Comparison of ENCODE assay signal across 8 cellular contexts in the genomic region with DNA sequence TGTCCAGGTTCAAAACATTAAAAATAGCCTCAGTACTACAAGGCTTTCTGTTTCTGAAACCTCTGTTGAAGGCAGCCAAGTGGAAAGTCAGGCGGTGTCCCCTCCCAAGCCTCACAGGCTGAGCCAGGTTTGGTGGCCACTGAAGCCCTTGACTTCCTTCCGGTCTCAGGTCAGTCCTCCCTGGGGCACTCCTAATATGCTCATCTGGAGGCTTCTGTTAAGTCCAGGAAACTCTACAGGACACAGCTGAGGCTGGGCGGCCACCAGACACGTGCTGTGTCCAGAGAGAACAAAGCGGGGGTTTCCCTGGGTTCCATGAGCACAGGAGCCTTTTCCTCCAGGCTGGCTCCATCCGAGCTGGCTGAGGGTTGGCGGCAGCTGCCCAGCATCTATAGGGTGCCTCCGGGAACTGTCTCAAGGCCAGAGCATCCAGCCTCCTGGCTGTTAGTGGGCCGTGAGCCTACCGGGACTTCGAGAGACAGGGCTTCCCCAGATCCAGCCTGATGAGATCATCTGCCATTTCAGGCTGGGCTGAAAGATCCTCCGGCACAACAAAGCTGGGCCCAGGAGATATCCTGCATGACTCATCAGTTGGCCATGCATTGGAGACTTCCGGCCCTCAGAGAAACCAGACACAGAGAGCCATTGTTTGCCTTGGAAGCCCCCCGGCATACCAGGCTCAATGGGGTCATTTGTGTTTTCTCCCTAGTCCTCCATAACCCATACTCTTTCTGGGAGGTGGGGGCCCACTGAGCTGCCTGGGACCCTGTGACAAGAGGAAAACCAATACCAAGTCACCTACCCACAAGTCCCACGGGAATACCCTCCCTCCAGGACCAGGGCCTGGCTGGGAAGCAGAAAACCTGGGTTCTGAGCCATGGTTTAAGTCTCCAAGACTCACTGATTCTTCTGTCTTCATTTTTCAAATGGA.
DNase-seq lines count a peak whose midpoint lies in the region; ATAC-seq and TF ChIP-seq lines count a peak whose summit lies in the region.

No MANE protein-coding gene starts in this region.

- H3K27me3 ChIP-seq in foreskin keratinocyte (no peaks in the 10 kb centered on the region), osteoblast (ENCODE audit: insufficient read depth, low read length) (no peaks in the 10 kb centered on the region)

- peak; percentile 90 for DNase-seq in AG10803 (ENCODE audit: low read depth)
- DNase-seq in T1000 (lab: John Stamatoyannopoulos, UW) = peak; percentile 88
- DNase-seq in foreskin keratinocyte = peak; percentile 96 to 98
- DNase-seq in osteoblast (ENCODE audit: insufficient read length, low spot score, missing footprints) = peak; percentile 97
- DNase-seq in GF-D8 (lab: John Stamatoyannopoulos, UW) = no peak
- DNase-seq in SKM-1 (lab: John Stamatoyannopoulos, UW; ENCODE audit: unreplicated experiment) = no peak

- H4K20me1 ChIP-seq in osteoblast (ENCODE audit: insufficient read depth, low read length) = no peaks in the 10 kb centered on the region

- H3K36me3 ChIP-seq in osteoblast (ENCODE audit: insufficient read depth, low read length) = no peaks in the 10 kb centered on the region

- H2AFZ ChIP-seq in osteoblast (ENCODE audit: low read length) = peak overlapping the region; percentile 64

- H3K79me2 ChIP-seq in osteoblast (ENCODE audit: insufficient read depth, low read length) = no peaks in the 10 kb centered on the region

- peaks cover 26% of the 10 kb centered on the region for H3K4me1 ChIP-seq in foreskin keratinocyte
- peaks cover 33% of the 10 kb centered on the region for H3K4me1 ChIP-seq in osteoblast (ENCODE audit: insufficient read depth, low read length)

- peak overlapping the region; percentile 44 for H3K4me2 ChIP-seq in osteoblast (ENCODE audit: insufficient read depth, low read length)

- TF ChIP-seq CTCF in AG10803 (conservative IDR thresholded peaks at IDR 0.05; ENCODE audit: low read length) (no peak), foreskin keratinocyte (conservative IDR thresholded peaks at IDR 0.05) (no peak), osteoblast (IDR thresholded peaks at IDR 0.05; ENCODE audit: extremely low read depth, low read depth, low read length) (no peak)

- H3K9me3 ChIP-seq in osteoblast (ENCODE audit: low read depth, low read length) = no peaks in the 10 kb centered on the region

- ATAC-seq in GM19328 (IDR thresholded peaks at IDR 0.05; ENCODE audit: unreplicated experiment) (peak; percentile 44), HG03196 (IDR thresholded peaks at IDR 0.05; ENCODE audit: unreplicated experiment) (peak; percentile 72), foreskin keratinocyte (peak; percentile 73)

- H3K27ac ChIP-seq in foreskin keratinocyte = peak overlapping the region; percentile 81
- peak overlapping the region; percentile 89 for H3K27ac ChIP-seq in osteoblast (ENCODE audit: low read depth, low read length)

- H3K4me3 ChIP-seq in AG10803 (ENCODE audit: low read length) (no peak overlapping the region), osteoblast (ENCODE audit: insufficient read depth, low read length) (no peak overlapping the region)

Comparison
In these comparisons a context has a peak if more than half of its experiments do, and no peak if none do; other contexts are left out.
1. DNase-seq: peak in AG10803 (single experiment), T1000 (single experiment), foreskin keratinocyte (2 of 2) and osteoblast (single experiment); none in GF-D8 (single experiment) and SKM-1 (single experiment).
2. Peak in every context shown above with its lines, with median percentiles within 50 percentile points of each other: ATAC-seq.